In genomic region chr3:52536369-52537164, GRCh38 we compare ENCODE assay signal across 1 cellular context.
TF ChIP-seq lines count a peak whose summit lies in the region.

Gene UQCC5 (plus strand): TSS chr3:52536605. CDS start chr3:52536756, 151 bp downstream.

TF ChIP-seq in HepG2, 621 proteins besides CTCF, POLR2A, EP300 and RAD21 (continued from another document and continues in another):
- TF ChIP-seq ZNF503 (CRISPR knock-in tag; IDR thresholded peaks at IDR 0.05) (peak; percentile 71), CEBPG (CRISPR knock-in tag; IDR thresholded peaks at IDR 0.05) (peak; percentile 10; the same call in 1 of the 2 replicates), TERF1 (CRISPR knock-in tag; IDR thresholded peaks at IDR 0.05) (no peak), ZNF460 (CRISPR knock-in tag; IDR thresholded peaks at IDR 0.05; ENCODE audit: borderline replicate concordance) (no peak; the same call in 1 of the 2 replicates), TSC22D2 (CRISPR knock-in tag; IDR thresholded peaks at IDR 0.05; ENCODE audit: borderline replicate concordance) (no peak), HOXA7 (CRISPR knock-in tag; IDR thresholded peaks at IDR 0.05) (no peak), KAT7 (CRISPR knock-in tag; IDR thresholded peaks at IDR 0.05; ENCODE audit: borderline replicate concordance) (peak; percentile 65; the same call in 1 of the 2 replicates), FOXP1 (IDR thresholded peaks at IDR 0.05) (no peak), FOXP1 (CRISPR knock-in tag; IDR thresholded peaks at IDR 0.05) (no peak), PRPF4 (IDR thresholded peaks at IDR 0.05; ENCODE audit: low read depth, low read length, poor library complexity, severe bottlenecking) (no peak), BORCS8-MEF2B (CRISPR knock-in tag; IDR thresholded peaks at IDR 0.05) (peak; percentile 53; the same call in 1 of the 2 replicates), ZBTB2 (CRISPR knock-in tag; IDR thresholded peaks at IDR 0.05; ENCODE audit: low read depth) (peak; percentile 44; the same call in 1 of the 2 replicates), ZNF180 (CRISPR knock-in tag; IDR thresholded peaks at IDR 0.05; ENCODE audit: borderline replicate concordance, low read depth) (no peak), ATF7-NPFF (CRISPR knock-in tag; IDR thresholded peaks at IDR 0.05; ENCODE audit: low read depth) (peak; percentile 87), ZNF609 (CRISPR knock-in tag; IDR thresholded peaks at IDR 0.05; ENCODE audit: borderline replicate concordance) (peak; percentile 71; the same call in 1 of the 2 replicates), ATF6 (CRISPR knock-in tag; conservative IDR thresholded peaks at IDR 0.05) (no peak), ZUFSP (CRISPR knock-in tag; IDR thresholded peaks at IDR 0.05; ENCODE audit: borderline replicate concordance) (no peak), ZNF674 (CRISPR knock-in tag; IDR thresholded peaks at IDR 0.05; ENCODE audit: low read depth) (0 out of 2 replicates have a peak, but pooled peaks have one; percentile 54), ZSCAN30 (CRISPR knock-in tag; IDR thresholded peaks at IDR 0.05) (no peak), CBX1 (IDR thresholded peaks at IDR 0.05; ENCODE audit: low read depth) (no peak), TARDBP (CRISPR knock-in tag; IDR thresholded peaks at IDR 0.05) (peak; percentile 67), ZNF557 (CRISPR knock-in tag; IDR thresholded peaks at IDR 0.05) (peak; percentile 85), ZFP62 (CRISPR knock-in tag; IDR thresholded peaks at IDR 0.05) (no peak), CEBPZ (IDR thresholded peaks at IDR 0.05; ENCODE audit: low read length) (no peak), AGO2 (optimal IDR thresholded peaks at IDR 0.05; ENCODE audit: low read depth, low read length) (peak; percentile 97), ZNF614 (CRISPR knock-in tag; IDR thresholded peaks at IDR 0.05; ENCODE audit: borderline replicate concordance) (peak; percentile 71; the same call in 1 of the 2 replicates), PHF8 (CRISPR knock-in tag; IDR thresholded peaks at IDR 0.05) (peak; percentile 87), PHF5A (CRISPR knock-in tag; IDR thresholded peaks at IDR 0.05; ENCODE audit: low read depth, unreplicated experiment) (peak; percentile 13), ZNF687 (CRISPR knock-in tag; IDR thresholded peaks at IDR 0.05) (peak; percentile 96), ZNF749 (CRISPR knock-in tag; IDR thresholded peaks at IDR 0.05; ENCODE audit: borderline replicate concordance) (peak; percentile 38; the same call in 1 of the 2 replicates), ZNF792 (CRISPR knock-in tag; IDR thresholded peaks at IDR 0.05) (peak; percentile 92), HOXA5 (CRISPR knock-in tag; IDR thresholded peaks at IDR 0.05) (peak; percentile 97), ZNF136 (CRISPR knock-in tag; IDR thresholded peaks at IDR 0.05; ENCODE audit: low read depth) (no peak; the same call in 1 of the 2 replicates), ZSCAN31 (CRISPR knock-in tag; IDR thresholded peaks at IDR 0.05; ENCODE audit: low read depth) (peak; percentile 73; the same call in 1 of the 2 replicates), ZNF367 (CRISPR knock-in tag; IDR thresholded peaks at IDR 0.05; ENCODE audit: borderline replicate concordance) (peak; percentile 38)
